8 cellular contexts compared by ENCODE assay signal in genomic region chr1:46198026-46198826, GRCh38. TPM values are rescaled to one million over a fixed set of nuclear protein-coding genes. Genes with fewer than 3 reads are reported as not detected.
DNase-seq lines count a peak whose midpoint lies in the region; FAIRE-seq and TF ChIP-seq lines count a peak whose summit lies in the region.

Gene POMGNT1, minus strand, starts transcription at chr1:46198434. Its CDS starts 613 bp downstream, at chr1:46197821.

- in situ Hi-C loops in astrocyte of the cerebellum (cut with HindIII; ENCODE audit: low sequenced_read_pairs): loop anchor here (5.0 kb wide), 1 partner anchor 74 kb away; no protein-coding TSS in a partner anchor

- H3K27ac ChIP-seq in sigmoid colon: peak within 1 kb of the TSS; percentile 65 to 87 (median 84)

- intact Hi-C loops in sigmoid colon (cut with DNase I): no loop called here

- 1% methylated on average over 67 of the region's 67 CpGs for WGBS in sigmoid colon, 2 donors

- TF ChIP-seq CTCF in astrocyte of the cerebellum (IDR thresholded peaks at IDR 0.05; ENCODE audit: low read depth, low read length, missing control alignments): no peak
- TF ChIP-seq CTCF in sigmoid colon (IDR thresholded peaks at IDR 0.05): no peak

- DNase-seq in H54 (ENCODE audit: insufficient read length, low spot score) (peak; percentile 83), M059J (ENCODE audit: low read depth) (peak; percentile 66), T-helper 9 cell (peak; percentile 66), astrocyte of the cerebellum (ENCODE audit: low read depth) (no peak), hypothalamus (lab: John Stamatoyannopoulos, UW) (peak in 39 of 51 donors; percentile 17 to 78 (median 57)), sigmoid colon (peak; percentile 75), kidney glomerular epithelial cell (lab: John Stamatoyannopoulos, UW) (no peak)

- no peaks in the 10 kb centered on the region for H3K27me3 ChIP-seq in sigmoid colon

- H3K9me3 ChIP-seq in sigmoid colon: no peaks in the 10 kb centered on the region

- TF ChIP-seq POLR2A in H54 (IDR thresholded peaks at IDR 0.05; ENCODE audit: low read depth, low read length): peak; percentile 70
- TF ChIP-seq POLR2A in sigmoid colon (IDR thresholded peaks at IDR 0.05): peak in 1 of 2 donors; percentile 20

- no peak for FAIRE-seq in H54 (lab: Jason Lieb, UNC)

- no peak for TF ChIP-seq EP300 in sigmoid colon (IDR thresholded peaks at IDR 0.05)

- H3K4me1 ChIP-seq in sigmoid colon: peaks cover 0 to 31% (median 27%) of the 10 kb centered on the region in 4 donors

- H3K36me3 ChIP-seq in sigmoid colon: peaks cover 2 to 37% (median 7%) of the 10 kb centered on the region in 4 donors

- peak within 1 kb of the TSS; percentile 89 for H3K4me3 ChIP-seq in GM08714 (ENCODE audit: low read length)
- H3K4me3 ChIP-seq in astrocyte of the cerebellum (ENCODE audit: low read depth, low read length): peak within 1 kb of the TSS; percentile 87
- H3K4me3 ChIP-seq in sigmoid colon: peak within 1 kb of the TSS; percentile 64 to 93 (median 82)

RNA-seq across cellular contexts. Expression of gene POMGNT1, which starts in this region (rescaled TPM):
- 59.1 and 90.4 TPM in 2 replicates for total RNA-seq in M059J (2014; rRNA removed; shearing (Covaris generic))
- total RNA-seq in sigmoid colon: 10 to 100 TPM; 29.9 to 37.4 (median 33.5) TPM
- 10 to 100 TPM in 1 of 3 donors, 1 to 10 TPM in 2; 5.5 to 19.8 (median 9.0) TPM for polyA plus RNA-seq in sigmoid colon

Comparison
In these comparisons a context has a peak if more than half of its experiments do, and no peak if none do; other contexts are left out.
1. DNase-seq: peak in H54 (single experiment), M059J (single experiment), T-helper 9 cell (single experiment), hypothalamus (39 of 51) and sigmoid colon (single experiment); none in astrocyte of the cerebellum (single experiment) and kidney glomerular epithelial cell (single experiment).
2. Peak in every context shown above with its lines, with median percentiles within 50 percentile points of each other: H3K4me3 ChIP-seq.